32 cellular contexts compared by ENCODE assay signal in the genomic region with DNA sequence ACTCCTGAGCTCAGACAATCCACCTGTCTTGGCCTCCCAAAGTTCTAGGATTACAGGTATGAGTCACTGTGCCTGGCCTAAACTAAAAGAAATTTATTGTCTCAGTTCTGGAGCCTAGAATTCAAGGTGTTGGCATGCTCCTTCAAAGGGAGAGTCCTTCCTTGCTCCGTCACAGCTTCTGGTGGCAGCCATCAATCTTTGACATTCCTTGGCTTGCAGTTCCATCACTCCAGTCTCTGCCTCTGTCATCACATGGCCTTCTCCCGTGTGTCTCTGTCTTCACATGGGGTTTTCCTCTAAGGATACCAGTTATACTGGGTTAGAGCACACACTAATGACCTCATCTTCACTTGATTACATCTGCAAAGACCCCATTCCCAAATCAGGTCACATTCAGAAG.
"Had no signal": no experiment of that assay in that cellular context is flagged by ENCODE, and none has a peak within 500 bp of the region (broad histone marks: within the 10 kb centered on the region; RNA-seq: fewer than 3 reads in every experiment).

No MANE protein-coding gene starts in this region.

- H3K27ac Mint-ChIP-seq: activated naive CD4-positive, alpha-beta T cell treated with anti-CD3 and anti-CD28 coated beads, Interleukin-2, amount 50 U/mL, for 24 hours; activated T-cell treated with anti-CD3 and anti-CD28 coated beads, Interleukin-2, amount 50 U/mL, for 24 hours had no signal

- H2AFZ ChIP-seq: PC-9 had no signal

- H3K27me3 Mint-ChIP-seq: activated B cell treated with CpG ODN at 0.5 μM for 24 hours; activated CD4-positive, alpha-beta memory T cell treated with anti-CD3 and anti-CD28 coated beads for 36 hours; activated naive CD4-positive, alpha-beta T cell treated with anti-CD3 and anti-CD28 coated beads, Interleukin-2, amount 50 U/mL, for 24 hours; activated naive CD8-positive, alpha-beta T cell treated with anti-CD3 and anti-CD28 coated beads, Interleukin-2, amount 10 ng/mL, durations not matched to agents 7 days and 5 days; activated T-cell treated with anti-CD3 and anti-CD28 coated beads, Interleukin-2, amount 50 U/mL, for 24 hours; central memory CD8-positive, alpha-beta T cell; T-cell had no signal

- H3K4me3 Mint-ChIP-seq: activated B cell treated with CpG ODN at 0.5 μM for 24 hours; activated CD4-positive, alpha-beta memory T cell treated with anti-CD3 and anti-CD28 coated beads for 36 hours; activated naive CD4-positive, alpha-beta T cell treated with anti-CD3 and anti-CD28 coated beads, Interleukin-2, amount 50 U/mL, for 24 hours; activated T-cell treated with anti-CD3 and anti-CD28 coated beads, Interleukin-2, amount 50 U/mL, for 24 hours; central memory CD8-positive, alpha-beta T cell; T-cell had no signal

- H3K36me3 ChIP-seq: ascending aorta, cardiac muscle cell had no signal

- H3K9me3 ChIP-seq: ascending aorta had no signal

- H3K4me3 ChIP-seq: ascending aorta, cardiac muscle cell, PC-9 had no signal

- ATAC-seq: Right ventricle myocardium inferior, SK-N-SH treated with all-trans-retinoic acid at 6 μM for 48 hours, T-cell had no signal

- H3K27me3 ChIP-seq: ascending aorta, cardiac muscle cell had no signal

- H3K27ac ChIP-seq: ascending aorta, cardiac muscle cell, PC-9, RWPE1, VCaP had no signal

- H3K9me3 Mint-ChIP-seq: activated B cell treated with CpG ODN at 0.5 μM for 24 hours; activated CD4-positive, alpha-beta memory T cell treated with anti-CD3 and anti-CD28 coated beads for 36 hours; activated naive CD4-positive, alpha-beta T cell treated with anti-CD3 and anti-CD28 coated beads, Interleukin-2, amount 50 U/mL, for 24 hours; activated naive CD8-positive, alpha-beta T cell treated with anti-CD3 and anti-CD28 coated beads, Interleukin-2, amount 10 ng/mL, durations not matched to agents 7 days and 5 days; activated T-cell treated with anti-CD3 and anti-CD28 coated beads, Interleukin-2, amount 50 U/mL, for 24 hours; activated T-helper 2 cell treated with anti-CD3 and anti-CD28 coated beads, Interferon-gamma antibody, Interleukin-2, Interleukin-4, amounts not matched to agents 10 μg/mL and 5 μg/mL and 100 μg/mL, durations not matched to agents 14 hours and 24 hours and 36 hours; central memory CD8-positive, alpha-beta T cell; T-cell had no signal

- DNase-seq: activated B cell treated with CpG ODN at 0.5 μM for 24 hours; activated CD4-positive, alpha-beta memory T cell treated with anti-CD3 and anti-CD28 coated beads for 36 hours; activated CD4-positive, alpha-beta T cell treated with anti-CD3 and anti-CD28 coated beads for 4 hours; activated CD4-positive, alpha-beta T cell treated with anti-CD3 and anti-CD28 coated beads, Interleukin-2, amount 50 U/mL, for 1 hour; activated CD4-positive, CD25-positive, alpha-beta regulatory T cell treated with anti-CD3 and anti-CD28 coated beads, Interleukin-2, amount 50 U/mL, for 72 hours; activated gamma-delta T cell; activated naive CD4-positive, alpha-beta T cell treated with Interleukin-2 at 50 U/mL for 16 hours; activated naive CD8-positive, alpha-beta T cell treated with anti-CD3 and anti-CD28 coated beads, Interleukin-2, amount 10 ng/mL, durations not matched to agents 7 days and 5 days; activated T-cell treated with anti-CD3 and anti-CD28 coated beads, Interleukin-2, amount 50 U/mL, for 24 hours; amygdala; NCI-H1105 treated with DMSO at 0.1 percent for 48 hours; NCI-H1436; NCI-H1694; NCI-H1930; NCI-H2081 treated with DMSO at 0.1 percent for 48 hours; NCI-H226; NCI-H446 treated with DMSO at 0.1 percent for 48 hours; NCI-H524; PC-9; SIG-M5; T-cell; T-helper 2 cell; T-helper 9 cell had no signal

- H3K4me2 ChIP-seq: PC-9 had no signal

- H3K36me3 Mint-ChIP-seq: activated CD4-positive, alpha-beta memory T cell treated with anti-CD3 and anti-CD28 coated beads for 36 hours; activated naive CD4-positive, alpha-beta T cell treated with anti-CD3 and anti-CD28 coated beads, Interleukin-2, amount 50 U/mL, for 24 hours; T-cell had no signal

- H3K4me1 ChIP-seq: ascending aorta had no signal
